In genomic region chr15:101264911-101265641, GRCh38 we compare ENCODE assay signal across 19 cellular contexts. TPM values are rescaled to one million over a fixed set of nuclear protein-coding genes. Genes with fewer than 3 reads are reported as not detected.
DNase-seq lines count a peak whose midpoint lies in the region; ATAC-seq and TF ChIP-seq lines count a peak whose summit lies in the region.
"Had no signal": no experiment of that assay in that cellular context is flagged by ENCODE, and none has a peak within 500 bp of the region (broad histone marks: within the 10 kb centered on the region; RNA-seq: fewer than 3 reads in every experiment).

No MANE protein-coding gene starts in this region.

- DNase-seq in GM12865 (ENCODE audit: low read depth) (peak; percentile 85), MV-4-11 (lab: John Stamatoyannopoulos, UW) (peak; percentile 33), mucosa of descending colon (no peak), H4 (ENCODE audit: low spot score) (no peak), left lung (no peak), activated T-cell treated with anti-CD3 and anti-CD28 coated beads for 4 hours (no peak), DMS53 treated with DMSO at 0.1 percent for 48 hours (lab: John Stamatoyannopoulos, UW; ENCODE audit: unreplicated experiment) (no peak)
- DNase-seq: activated CD4-positive, alpha-beta T cell treated with anti-CD3 and anti-CD28 coated beads for 1 hour; activated naive CD4-positive, alpha-beta T cell; colonic mucosa; DND-41; GM23248; NCI-H187 treated with DMSO at 0.1 percent for 48 hours; NCI-H510A; SIG-M5; stimulated activated naive CD8-positive, alpha-beta T cell treated with anti-CD3 and anti-CD28 coated beads, Interleukin-15, amount 100 ng/mL, for 72 hours had no signal

- H3K27me3 ChIP-seq in left lung, result no peaks in the 10 kb centered on the region
- H3K27me3 ChIP-seq: colonic mucosa had no signal

- no peak overlapping the region for H3K27ac ChIP-seq in left lung
- H3K27ac ChIP-seq: colonic mucosa, epithelial cell of prostate, GM23248 had no signal

- H3K36me3 ChIP-seq in mucosa of descending colon (ENCODE audit: low read depth) (no peaks in the 10 kb centered on the region), left lung (peaks cover 0 to 16% of the 10 kb centered on the region in 2 donors)
- H3K36me3 ChIP-seq: colonic mucosa had no signal

- TF ChIP-seq CTCF in GM12865 (IDR thresholded peaks at IDR 0.05; ENCODE audit: insufficient read depth, low read depth, low read length, missing control alignments) (no peak), mucosa of descending colon (IDR thresholded peaks at IDR 0.05) (no peak), left lung (IDR thresholded peaks at IDR 0.05) (no peak)

- H3K9me3 ChIP-seq in mucosa of descending colon, result no peaks in the 10 kb centered on the region
- H3K9me3 ChIP-seq in left lung, result no peaks in the 10 kb centered on the region
- H3K9me3 ChIP-seq: colonic mucosa had no signal

- H3K4me3 ChIP-seq in GM12865 (ENCODE audit: low read depth, low read length) (no peak overlapping the region), mucosa of descending colon (no peak overlapping the region), left lung (no peak overlapping the region)
- H3K4me3 ChIP-seq: colonic mucosa, GM23248, lung had no signal

- H3K4me1 ChIP-seq in mucosa of descending colon (ENCODE audit: low read depth) (no peaks in the 10 kb centered on the region), left lung (peaks cover 0 to 15% of the 10 kb centered on the region in 2 donors)
- H3K4me1 ChIP-seq: colonic mucosa had no signal

- ATAC-seq in GM21423 (IDR thresholded peaks at IDR 0.05; ENCODE audit: unreplicated experiment) (peak; percentile 41), mucosa of descending colon (peak; percentile 11), left lung (no peak)
- ATAC-seq: stimulated activated naive CD8-positive, alpha-beta T cell treated with anti-CD3 and anti-CD28 coated beads, Interleukin-15, amount 100 ng/mL, for 72 hours had no signal

- intact Hi-C loops in mucosa of descending colon (cut with DNase I, micrococcal nuclease), result loop anchor here in 1 of 2 donors (5.0 kb wide), 1 partner anchor 253 kb away; no protein-coding TSS in a partner anchor
- intact Hi-C loops in left lung (cut with DNase I), result no loop called here

RNA-seq across cellular contexts. Expression of gene SELENOS, which starts 12.2 kb away (rescaled TPM):
- 100 to 1,000 TPM in 2 of 3 donors, 10 to 100 TPM in 1; 78.7 to 118 (median 115) TPM for total RNA-seq in mucosa of descending colon
- 67.4 and 68.3 TPM in 2 replicates for total RNA-seq in H4 (2014; rRNA removed; shearing (Covaris generic))
- 10 to 100 TPM; 62.8 to 78.7 TPM for total RNA-seq in left lung

RNA-seq across cellular contexts. Expression of gene CHSY1, which starts 13.2 kb away (rescaled TPM):
- total RNA-seq in mucosa of descending colon (10 to 100 TPM in 2 of 3 donors, 1 to 10 TPM in 1; 7.7 to 15.5 (median 12.6) TPM), left lung (10 to 100 TPM; 33.3 to 34.6 TPM)
- 18.1 and 22.5 TPM in 2 replicates for total RNA-seq in H4 (2014; rRNA removed; shearing (Covaris generic))

RNA-seq across cellular contexts. Expression of gene SNRPA1, which starts 30.0 kb away (rescaled TPM):
- total RNA-seq in mucosa of descending colon (10 to 100 TPM; 41.5 to 55.1 (median 52.1) TPM), left lung (10 to 100 TPM; 34.4 to 49.9 TPM)
- 22.0 and 36.3 TPM in 2 replicates for total RNA-seq in H4 (2014; rRNA removed; shearing (Covaris generic))

Comparison
In these comparisons a context has a peak if more than half of its experiments do, and no peak if none do; other contexts are left out.
1. DNase-seq: peak in GM12865 (single experiment) and MV-4-11 (single experiment); none in mucosa of descending colon (0 of 3), H4 (single experiment), left lung (0 of 2), activated T-cell treated with anti-CD3 and anti-CD28 coated beads for 4 hours (single experiment) and DMS53 treated with DMSO at 0.1 percent for 48 hours (single experiment).